Comparison of ENCODE assay signal across 14 cellular contexts in the genomic region with DNA sequence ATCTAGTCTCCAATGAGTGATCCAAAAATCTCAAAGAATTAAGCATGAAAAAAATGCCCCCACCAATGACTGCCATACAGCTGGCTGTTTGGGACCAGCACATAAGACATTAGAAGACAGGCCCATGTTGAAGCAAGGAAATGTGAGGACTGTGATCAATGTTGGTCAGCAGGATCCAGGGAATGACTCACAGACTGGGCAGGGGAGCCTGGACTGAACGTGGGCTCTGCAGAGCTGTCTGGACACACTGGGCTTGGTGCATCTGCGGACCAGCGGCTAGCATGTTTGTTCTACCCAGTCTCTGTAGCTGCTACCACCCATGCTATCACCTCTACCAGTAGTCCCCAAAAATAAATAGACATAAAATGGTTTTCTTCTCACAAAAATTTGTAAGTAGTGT.
DNase-seq lines count a peak whose midpoint lies in the region; ATAC-seq and TF ChIP-seq lines count a peak whose summit lies in the region.
"Had no signal": no experiment of that assay in that cellular context is flagged by ENCODE, and none has a peak within 500 bp of the region (broad histone marks: within the 10 kb centered on the region; RNA-seq: fewer than 3 reads in every experiment).

No MANE protein-coding gene starts in this region.

- no peak overlapping the region for H3K4me3 ChIP-seq in endodermal cell (ENCODE audit: low read length)
- H3K4me3 ChIP-seq in mesenchymal stem cell (ENCODE audit: insufficient read depth in 1 of 2, low read depth in 1 of 2, low read length in 2 of 2): no peak overlapping the region
- H3K4me3 ChIP-seq in aorta (ENCODE audit: low read length in 2 of 2): no peak overlapping the region
- H3K4me3 ChIP-seq: coronary artery had no signal

- no peak overlapping the region for H3K4me3 Mint-ChIP-seq in endodermal cell
- H3K4me3 Mint-ChIP-seq in stimulated activated naive B cell treated with anti-CD40 and anti-IgM and Interleukin-4, amounts not matched to agents 10 μg/mL and 1 μg/mL and 100 μg/mL, for 72 hours: no peak overlapping the region
- no peak overlapping the region for H3K4me3 Mint-ChIP-seq in H9

- WGBS in endodermal cell (ENCODE audit: insufficient coverage in 1 of 2, insufficient read length in 1 of 2), 2 experiments: 84% methylated on average over 3 of the region's 3 CpGs; no CpG with 5 or more reads in 1 of the 2 experiments
- WGBS in mesenchymal stem cell: 33% methylated on average over 2 of the region's 3 CpGs
- 32 to 49% methylated on average over 3 of the region's 3 CpGs for WGBS in aorta, 2 donors
- WGBS in H9 (ENCODE audit: extremely low coverage, insufficient read length, low lambda C conversion rate): no CpG with 5 or more reads among the region's 3 CpGs

- no peak overlapping the region for H4K5ac ChIP-seq in H9 (ENCODE audit: insufficient read length, low read depth, low read length)

- no peaks in the 10 kb centered on the region for H3K27me3 ChIP-seq in endodermal cell (ENCODE audit: control insufficient read depth, insufficient read depth, low read length, poor library complexity, severe bottlenecking)
- H3K27me3 ChIP-seq in mesenchymal stem cell (ENCODE audit: control insufficient read depth in 1 of 2, insufficient read depth in 1 of 2, low read length in 2 of 2): no peaks in the 10 kb centered on the region
- no peaks in the 10 kb centered on the region for H3K27me3 ChIP-seq in aorta (ENCODE audit: control insufficient read depth in 1 of 2, insufficient read depth in 2 of 2, low read length in 1 of 2)
- no peaks in the 10 kb centered on the region for H3K27me3 ChIP-seq in H9 (ENCODE audit: insufficient read depth, low read length)

- H4K8ac ChIP-seq in mesenchymal stem cell (ENCODE audit: low read length): no peak overlapping the region
- H4K8ac ChIP-seq in H9 (replicated peaks; ENCODE audit: insufficient read length, low read depth, low read length): no peak overlapping the region

- H3K27ac ChIP-seq in endodermal cell (ENCODE audit: low read depth, low read length) (peak overlapping the region; percentile 88), mesenchymal stem cell (ENCODE audit: low read length, poor library complexity, severe bottlenecking) (peak overlapping the region; percentile 18), aorta (ENCODE audit: low read depth in 1 of 2, low read length in 2 of 2) (no peak overlapping the region), H9 (ENCODE audit: insufficient read length, low read depth, low read length) (no peak overlapping the region)
- H3K27ac ChIP-seq: 22Rv1, coronary artery had no signal

- no peak overlapping the region for H2BK120ac ChIP-seq in mesenchymal stem cell (ENCODE audit: low read depth, low read length)
- H2BK120ac ChIP-seq in H9 (ENCODE audit: low read depth, low read length, poor library complexity, severe bottlenecking): no peak overlapping the region

- H3K27ac Mint-ChIP-seq in endodermal cell (peak overlapping the region; percentile 72), H9 (peak overlapping the region in 1 of 3 experiments; percentile 44; a peak in 1 of 7 replicates)
- no peak overlapping the region for H3K27ac Mint-ChIP-seq in stimulated activated naive B cell treated with anti-CD40 and anti-IgM and Interleukin-4, amounts not matched to agents 10 μg/mL and 1 μg/mL and 100 μg/mL, for 72 hours
- H3K27ac Mint-ChIP-seq: activated T-helper 2 cell treated with anti-CD3 and anti-CD28 coated beads, Interferon-gamma antibody, Interleukin-2, Interleukin-4, amounts not matched to agents 10 μg/mL and 5 μg/mL and 100 μg/mL, durations not matched to agents 14 hours and 24 hours and 36 hours had no signal

- H2AFZ ChIP-seq in mesenchymal stem cell (ENCODE audit: low read depth, low read length) (no peak overlapping the region), H9 (ENCODE audit: low read length) (no peak overlapping the region)

- H4K91ac ChIP-seq in mesenchymal stem cell (ENCODE audit: low read length): no peak overlapping the region
- H4K91ac ChIP-seq in H9 (ENCODE audit: insufficient read length, low read depth, low read length): no peak overlapping the region

- no peak overlapping the region for H2BK20ac ChIP-seq in H9 (ENCODE audit: low read depth, low read length, poor library complexity, severe bottlenecking)

- H3K9me3 Mint-ChIP-seq in endodermal cell: no peaks in the 10 kb centered on the region
- no peaks in the 10 kb centered on the region for H3K9me3 Mint-ChIP-seq in stimulated activated naive B cell treated with anti-CD40 and anti-IgM and Interleukin-4, amounts not matched to agents 10 μg/mL and 1 μg/mL and 100 μg/mL, for 72 hours
- H3K9me3 Mint-ChIP-seq in H9: no peaks in the 10 kb centered on the region
- H3K9me3 Mint-ChIP-seq: activated T-helper 2 cell treated with anti-CD3 and anti-CD28 coated beads, Interferon-gamma antibody, Interleukin-2, Interleukin-4, amounts not matched to agents 10 μg/mL and 5 μg/mL and 100 μg/mL, durations not matched to agents 14 hours and 24 hours and 36 hours had no signal

- H3K14ac ChIP-seq in mesenchymal stem cell (ENCODE audit: low read length in 2 of 2): no peak overlapping the region
- no peak overlapping the region for H3K14ac ChIP-seq in H9 (ENCODE audit: insufficient read depth, low read length)

- TF ChIP-seq CTCF in endodermal cell (conservative IDR thresholded peaks at IDR 0.05) (no peak), H9 (conservative IDR thresholded peaks at IDR 0.05) (no peak)

- no peak overlapping the region for H3K18ac ChIP-seq in mesenchymal stem cell (ENCODE audit: low read depth in 1 of 2, low read length in 2 of 2)
- H3K18ac ChIP-seq in H9 (ENCODE audit: insufficient read length, low read depth, low read length): no peak overlapping the region

- H3K36me3 ChIP-seq in endodermal cell (ENCODE audit: control insufficient read depth, insufficient read depth, low read length) (no peaks in the 10 kb centered on the region), mesenchymal stem cell (ENCODE audit: control insufficient read depth in 1 of 2, insufficient read depth in 2 of 2, low read depth in 1 of 2, low read length in 2 of 2) (no peaks in the 10 kb centered on the region), aorta (ENCODE audit: control insufficient read depth in 1 of 2, insufficient read depth in 2 of 2, low read length in 1 of 2) (no peaks in the 10 kb centered on the region)

- H3K9ac ChIP-seq in endodermal cell (ENCODE audit: extremely low read depth, low read length, poor library complexity, severe bottlenecking) (no peak overlapping the region), mesenchymal stem cell (ENCODE audit: low read length) (no peak overlapping the region), H9 (ENCODE audit: extremely low read depth, insufficient read length, low read length) (no peak overlapping the region)

- H3K36me3 Mint-ChIP-seq in endodermal cell (ENCODE audit: low read depth) (no peaks in the 10 kb centered on the region), H9 (ENCODE audit: insufficient read depth in 1 of 3, low read depth in 3 of 3) (peaks cover 0 to 2% (median 0%) of the 10 kb centered on the region in 3 experiments; a peak in 1 of 7 replicates)
- no peaks in the 10 kb centered on the region for H3K36me3 Mint-ChIP-seq in stimulated activated naive B cell treated with anti-CD40 and anti-IgM and Interleukin-4, amounts not matched to agents 10 μg/mL and 1 μg/mL and 100 μg/mL, for 72 hours

- DNase-seq in Right ventricle myocardium inferior (ENCODE audit: missing footprints): no peak
- DNase-seq in cardiac septum (ENCODE audit: low spot score): no peak
- no peak for DNase-seq in endodermal cell
- peak; percentile 82 for DNase-seq in mesenchymal stem cell
- peak in 1 of 2 donors; percentile 50 for DNase-seq in aorta
- DNase-seq in COR-L47 (lab: John Stamatoyannopoulos, UW): no peak
- DNase-seq in stimulated activated naive B cell treated with anti-CD40 and anti-IgM and Interleukin-4, amounts not matched to agents 10 μg/mL and 1 μg/mL and 100 μg/mL, for 72 hours: no peak
- DNase-seq in H9: no peak
- DNase-seq: DMS79, NCI-H2029 treated with DMSO at 0.1 percent for 48 hours, nucleus accumbens had no signal

- intact Hi-C loops in Right ventricle myocardium inferior (cut with DNase I): no loop called here
- intact Hi-C loops in cardiac septum (cut with DNase I): no loop called here
- intact Hi-C loops in aorta (cut with DNase I): no loop called here

- H2AK5ac ChIP-seq in mesenchymal stem cell (ENCODE audit: low read length, severe bottlenecking) (no peak overlapping the region), H9 (ENCODE audit: insufficient read length, low read length) (no peak overlapping the region)

- H3K56ac ChIP-seq in H9 (ENCODE audit: insufficient read length, low read depth, low read length): no peak overlapping the region

- H3K4me2 ChIP-seq in mesenchymal stem cell (ENCODE audit: low read length, poor library complexity, severe bottlenecking) (no peak overlapping the region), H9 (ENCODE audit: insufficient read depth, insufficient read length, low read length) (no peak overlapping the region)

- H2BK15ac ChIP-seq in mesenchymal stem cell (ENCODE audit: low read depth, poor library complexity, severe bottlenecking) (no peak overlapping the region), H9 (ENCODE audit: low read depth, low read length) (no peak overlapping the region)

- no peaks in the 10 kb centered on the region for H3K9me3 ChIP-seq in endodermal cell (ENCODE audit: control insufficient read depth, low read length)
- H3K9me3 ChIP-seq in mesenchymal stem cell (ENCODE audit: control insufficient read depth, low read length): no peaks in the 10 kb centered on the region
- no peaks in the 10 kb centered on the region for H3K9me3 ChIP-seq in aorta (ENCODE audit: control insufficient read depth, low read length)
- H3K9me3 ChIP-seq in H9 (ENCODE audit: control insufficient read depth, low read depth, low read length): no peaks in the 10 kb centered on the region

- no peak overlapping the region for H3T11ph ChIP-seq in H9 (ENCODE audit: low read length)

- peak; percentile 48 for ATAC-seq in Right ventricle myocardium inferior
- peak; percentile 28 for ATAC-seq in aorta (ENCODE audit: low FRiP score)
- no peak for ATAC-seq in stimulated activated naive B cell treated with anti-CD40 and anti-IgM and Interleukin-4, amounts not matched to agents 10 μg/mL and 1 μg/mL and 100 μg/mL, for 72 hours (replicated peaks)

- no peaks in the 10 kb centered on the region for H3K23me2 ChIP-seq in H9 (ENCODE audit: insufficient read length, low read depth, low read length, poor library complexity, severe bottlenecking)

- H3K4me1 Mint-ChIP-seq in endodermal cell (peaks cover 27% of the 10 kb centered on the region), H9 (peaks cover 32 to 39% of the 10 kb centered on the region in 2 experiments)
- H3K4me1 Mint-ChIP-seq in stimulated activated naive B cell treated with anti-CD40 and anti-IgM and Interleukin-4, amounts not matched to agents 10 μg/mL and 1 μg/mL and 100 μg/mL, for 72 hours: no peaks in the 10 kb centered on the region

- no peaks in the 10 kb centered on the region for H3K27me3 Mint-ChIP-seq in endodermal cell (ENCODE audit: insufficient read depth)
- peaks cover 6 to 9% of the 10 kb centered on the region in 2 donors for H3K27me3 Mint-ChIP-seq in stimulated activated naive B cell treated with anti-CD40 and anti-IgM and Interleukin-4, amounts not matched to agents 10 μg/mL and 1 μg/mL and 100 μg/mL, for 72 hours
- no peaks in the 10 kb centered on the region for H3K27me3 Mint-ChIP-seq in H9 (ENCODE audit: low read depth)

- H3K4ac ChIP-seq in mesenchymal stem cell (ENCODE audit: low read depth in 1 of 2, low read length in 2 of 2) (no peak overlapping the region), H9 (ENCODE audit: low read depth, low read length) (no peak overlapping the region)

- H2BK5ac ChIP-seq in mesenchymal stem cell (ENCODE audit: low read depth, low read length, poor library complexity, severe bottlenecking): no peak overlapping the region
- no peak overlapping the region for H2BK5ac ChIP-seq in H9 (ENCODE audit: insufficient read length, low read length)

- H2BK12ac ChIP-seq in mesenchymal stem cell (ENCODE audit: low read length in 2 of 2) (no peak overlapping the region), H9 (ENCODE audit: insufficient read length, low read depth, low read length) (no peak overlapping the region)

- no peaks in the 10 kb centered on the region for H4K20me1 ChIP-seq in H9 (ENCODE audit: control insufficient read depth, insufficient read depth, insufficient read length)

- H3K4me1 ChIP-seq in endodermal cell (ENCODE audit: control insufficient read depth, insufficient read depth, low read length) (peaks cover 16% of the 10 kb centered on the region), mesenchymal stem cell (ENCODE audit: control insufficient read depth, insufficient read depth, low read depth, low read length) (peaks cover 4% of the 10 kb centered on the region), aorta (ENCODE audit: control insufficient read depth in 1 of 2, insufficient read depth in 2 of 2, low read length in 2 of 2) (no peaks in the 10 kb centered on the region), H9 (ENCODE audit: insufficient read depth, low read length) (peaks cover 7% of the 10 kb centered on the region; the same call in 1 of the 2 replicates)

- no peaks in the 10 kb centered on the region for H3K79me2 ChIP-seq in H9 (ENCODE audit: insufficient read depth, low read length)

- H3K23ac ChIP-seq in mesenchymal stem cell (ENCODE audit: low read length in 2 of 2): no peak overlapping the region
- H3K23ac ChIP-seq in H9 (ENCODE audit: insufficient read length, low read depth, low read length): no peak overlapping the region

- H3K79me1 ChIP-seq in mesenchymal stem cell (replicated peaks; ENCODE audit: low read length, poor library complexity, severe bottlenecking) (no peaks in the 10 kb centered on the region), H9 (ENCODE audit: insufficient read depth, low read depth, low read length, poor library complexity, severe bottlenecking) (no peaks in the 10 kb centered on the region)

Comparison
In these comparisons a context has a peak if more than half of its experiments do, and no peak if none do; other contexts are left out.
1. ATAC-seq: peak in Right ventricle myocardium inferior (single experiment) and aorta (single experiment); none in stimulated activated naive B cell treated with anti-CD40 and anti-IgM and Interleukin-4, amounts not matched to agents 10 μg/mL and 1 μg/mL and 100 μg/mL, for 72 hours (0 of 2).
2. H3K27ac ChIP-seq: peak in endodermal cell (single experiment) and mesenchymal stem cell (single experiment); none in aorta (0 of 2) and H9 (single experiment).